In the genomic region with DNA sequence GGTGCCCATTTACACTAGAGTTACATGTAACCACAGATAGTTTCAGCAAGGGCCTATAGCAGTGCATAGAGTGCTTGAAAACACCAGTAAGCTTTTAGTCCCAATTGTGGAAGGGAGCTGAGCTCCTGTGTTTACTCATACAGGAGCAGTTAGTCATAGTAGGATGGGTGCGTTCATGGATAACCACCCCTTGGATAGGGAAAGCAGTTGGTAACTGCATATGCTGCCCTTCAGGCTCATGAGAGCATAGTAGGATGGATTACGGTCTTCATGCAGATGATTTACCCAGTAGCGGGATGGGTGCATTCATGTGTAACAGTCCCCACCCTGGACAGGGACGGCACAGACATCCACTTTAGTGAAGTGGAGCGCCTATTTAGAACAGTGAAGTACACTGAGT, we compare ENCODE assay signal across 24 cellular contexts. TPM values are rescaled to one million over a fixed set of nuclear protein-coding genes. Genes with fewer than 3 reads are reported as not detected.
"Had no signal": no experiment of that assay in that cellular context is flagged by ENCODE, and none has a peak within 500 bp of the region (broad histone marks: within the 10 kb centered on the region; RNA-seq: fewer than 3 reads in every experiment).

No MANE protein-coding gene starts in this region.

- H3K27ac ChIP-seq: neutrophil, parathyroid adenoma, sigmoid colon, spleen, testis, upper lobe of left lung had no signal

- H3K4me3 ChIP-seq: sigmoid colon, spleen, testis, upper lobe of left lung had no signal

- H3K79me2 ChIP-seq: parathyroid adenoma had no signal

- H2AFZ ChIP-seq: parathyroid adenoma had no signal

- H3K27me3 ChIP-seq: sigmoid colon, testis, upper lobe of left lung had no signal

- H3K9me3 ChIP-seq: neutrophil, sigmoid colon, spleen, testis, upper lobe of left lung had no signal

- ATAC-seq: activated CD4-positive, alpha-beta T cell treated with anti-CD3 and anti-CD28 coated beads for 36 hours; activated T-helper 17 cell treated with anti-CD3 and anti-CD28 coated beads, Interleukin-2, amount 50 U/mL, for 72 hours; effector memory CD8-positive, alpha-beta T cell; left ventricle myocardium superior; naive thymus-derived CD8-positive, alpha-beta T cell; stimulated activated memory B cell treated with anti-CD40 and anti-IgM and Interleukin-4, amounts not matched to agents 10 μg/mL and 1 μg/mL and 100 μg/mL, for 72 hours; WTC11 had no signal

- H3K9ac ChIP-seq: parathyroid adenoma had no signal

- DNase-seq: activated CD4-positive, alpha-beta T cell treated with anti-CD3 and anti-CD28 coated beads for 36 hours; activated CD4-positive, alpha-beta T cell treated with anti-CD3 and anti-CD28 coated beads, Interleukin-2, amount 50 U/mL, for 48 hours; activated naive CD4-positive, alpha-beta T cell; activated naive CD8-positive, alpha-beta T cell treated with anti-CD3 and anti-CD28 coated beads, Interleukin-2, amount 10 ng/mL, durations not matched to agents 7 days and 5 days; amygdala; caudate nucleus; effector memory CD8-positive, alpha-beta T cell; foreskin melanocyte; hypothalamus; islet precursor cell; left ventricle myocardium superior; naive thymus-derived CD8-positive, alpha-beta T cell; sigmoid colon; spleen; stimulated activated CD4-positive, alpha-beta T cell treated with anti-CD3 and anti-CD28 coated beads, Interleukin-4, amount 100 ng/mL, for 4 hours; testis had no signal

- H3K4me1 ChIP-seq: parathyroid adenoma, sigmoid colon, spleen, testis, upper lobe of left lung had no signal

- H3K36me3 ChIP-seq: neutrophil, sigmoid colon, spleen, upper lobe of left lung had no signal

RNA-seq across cellular contexts. Expression of gene OR2B6, which starts 45.1 kb away (rescaled TPM):
- total RNA-seq: activated CD4-positive, alpha-beta T cell treated with anti-CD3 and anti-CD28 coated beads for 36 hours; activated naive CD8-positive, alpha-beta T cell treated with anti-CD3 and anti-CD28 coated beads, Interleukin-2, amount 10 ng/mL, durations not matched to agents 7 days and 5 days; dermis microvascular lymphatic vessel endothelial cell; left ventricle myocardium superior; mononuclear cell; naive thymus-derived CD8-positive, alpha-beta T cell; sigmoid colon; upper lobe of left lung; WTC11 had no signal
